In genomic region chr4:163331629-163332360, GRCh38 we compare ENCODE assay signal across 8 cellular contexts. TPM values are rescaled to one million over a fixed set of nuclear protein-coding genes. Genes with fewer than 3 reads are reported as not detected.
DNase-seq lines count a peak whose midpoint lies in the region; ATAC-seq, FAIRE-seq and TF ChIP-seq lines count a peak whose summit lies in the region.

No MANE protein-coding gene starts in this region.

- TF ChIP-seq CTCF in 22Rv1 (IDR thresholded peaks at IDR 0.05), result peak; percentile 27
- TF ChIP-seq CTCF in GM12878 (IDR thresholded peaks at IDR 0.05 in 2 of 3, conservative IDR thresholded peaks at IDR 0.05 in 1 of 3; ENCODE audit: control insufficient read depth in 2 of 3, extremely low read depth in 1 of 3, insufficient read depth in 1 of 3, low read depth in 3 of 3, low read length in 3 of 3), result no peak
- TF ChIP-seq CTCF in smooth muscle cell (IDR thresholded peaks at IDR 0.05; ENCODE audit: borderline replicate concordance, insufficient read depth, poor library complexity, severe bottlenecking), result no peak

- no peak for TF ChIP-seq EP300 in GM12878 (IDR thresholded peaks at IDR 0.05; ENCODE audit: borderline replicate concordance in 1 of 2, control insufficient read depth in 1 of 2, low read depth in 2 of 2, low read length in 2 of 2)

- RAD21 ChIA-PET in GM12878 (lab: Charles Lee; ENCODE audit: unreplicated experiment), result interaction anchor here (1.6 kb wide), 1 partner anchor 171 kb away, joined by 3 read pairs; no protein-coding TSS in a partner anchor

- CTCF ChIA-PET in GM12878 (lab: Yijun Ruan, JAX), result interaction anchor here (1.0 to 1.3 kb wide), 3 partner anchors 8 to 223 kb away, joined by 3 to 5 read pairs (median 4); no protein-coding TSS in a partner anchor

- H3K27me3 ChIP-seq in H7 (ENCODE audit: control insufficient read depth, insufficient read depth, low read length) (peaks cover 19% of the 10 kb centered on the region), GM12878 (replicated peaks in 1 of 2; ENCODE audit: control insufficient read depth in 2 of 2, insufficient read depth in 2 of 2, low read length in 1 of 2) (peaks cover 5 to 11% of the 10 kb centered on the region in 2 experiments), smooth muscle cell (ENCODE audit: low read depth) (peaks cover 14% of the 10 kb centered on the region)
- peaks cover 24% of the 10 kb centered on the region for H3K27me3 ChIP-seq in effector memory CD4-positive, alpha-beta T cell (replicated peaks; ENCODE audit: control insufficient read depth, insufficient read depth, low read length, poor library complexity, severe bottlenecking)

- H3K9ac ChIP-seq in GM12878 (ENCODE audit: control insufficient read depth, insufficient read depth, low read length) (no peak overlapping the region), smooth muscle cell (ENCODE audit: low read depth) (no peak overlapping the region)

- BruUV-seq in GM12878 (replicated peaks; lab: Mats Ljungman, UMichigan), result no TSS peak

- no peak for FAIRE-seq in GM12878 (lab: Jason Lieb, UNC)

- H3K27ac ChIP-seq in 22Rv1 (no peak overlapping the region), GM12878 (ENCODE audit: control insufficient read depth, insufficient read depth) (no peak overlapping the region), smooth muscle cell (ENCODE audit: low read depth) (no peak overlapping the region)
- no peak overlapping the region for H3K27ac ChIP-seq in effector memory CD4-positive, alpha-beta T cell (ENCODE audit: insufficient read depth, low read length, poor library complexity, severe bottlenecking)

- H3K9me3 ChIP-seq in GM12878 (replicated peaks; ENCODE audit: control insufficient read depth, insufficient read depth, low read length) (no peaks in the 10 kb centered on the region), smooth muscle cell (replicated peaks; ENCODE audit: low read depth) (no peaks in the 10 kb centered on the region)
- H3K9me3 ChIP-seq in effector memory CD4-positive, alpha-beta T cell (ENCODE audit: control insufficient read depth, low read length), result no peaks in the 10 kb centered on the region

- H3F3A ChIP-seq in smooth muscle cell (ENCODE audit: low read depth), result no peaks in the 10 kb centered on the region

- intact Hi-C loops in GM12878 (cut with micrococcal nuclease; ENCODE audit: unreplicated experiment), result loop anchor here (1.0 kb wide), 3 partner anchors 223 to 834 kb away; no protein-coding TSS in a partner anchor

- peak; percentile 72 for DNase-seq in H7
- no peak for DNase-seq in GM12878 (ENCODE audit: low read depth, low spot score)
- peak; percentile 68 for DNase-seq in iPS-NIHi11 (ENCODE audit: low spot score)
- DNase-seq in smooth muscle cell (lab: John Stamatoyannopoulos, UW; ENCODE audit: unreplicated experiment), result no peak
- no peak for DNase-seq in effector memory CD4-positive, alpha-beta T cell

- H3K4me2 ChIP-seq in GM12878 (ENCODE audit: control insufficient read depth, insufficient read depth) (peak overlapping the region; percentile 81; the same call in 1 of the 2 replicates), smooth muscle cell (peak overlapping the region; percentile 92)

- no peaks in the 10 kb centered on the region for H3K4me1 ChIP-seq in GM12878 (ENCODE audit: control insufficient read depth, insufficient read depth, low read length)
- no peaks in the 10 kb centered on the region for H3K4me1 ChIP-seq in smooth muscle cell (ENCODE audit: low read depth)
- no peaks in the 10 kb centered on the region for H3K4me1 ChIP-seq in effector memory CD4-positive, alpha-beta T cell (ENCODE audit: control insufficient read depth, insufficient read depth, low read length, poor library complexity, severe bottlenecking)

- no peak for TF ChIP-seq POLR2A in GM12878 (IDR thresholded peaks at IDR 0.05; ENCODE audit: low read depth, low read length)

- H3K36me3 ChIP-seq in H7 (replicated peaks; ENCODE audit: control insufficient read depth, insufficient read depth, low read length), result no peaks in the 10 kb centered on the region
- no peaks in the 10 kb centered on the region for H3K36me3 ChIP-seq in GM12878 (ENCODE audit: control insufficient read depth in 2 of 2, insufficient read depth in 2 of 2, low read length in 1 of 2)
- no peaks in the 10 kb centered on the region for H3K36me3 ChIP-seq in smooth muscle cell (ENCODE audit: low read depth)
- H3K36me3 ChIP-seq in effector memory CD4-positive, alpha-beta T cell (ENCODE audit: control insufficient read depth, insufficient read depth, low read length), result no peaks in the 10 kb centered on the region

- H3K4me3 ChIP-seq in H7 (ENCODE audit: insufficient read depth, low read depth, low read length), result peak overlapping the region; percentile 64
- H3K4me3 ChIP-seq in GM12878, result no peak overlapping the region
- H3K4me3 ChIP-seq in smooth muscle cell, result peak overlapping the region; percentile 72
- H3K4me3 ChIP-seq in effector memory CD4-positive, alpha-beta T cell (ENCODE audit: insufficient read depth, low read depth, low read length, poor library complexity, severe bottlenecking), result no peak overlapping the region

- TF ChIP-seq RAD21 in GM12878 (IDR thresholded peaks at IDR 0.05; ENCODE audit: insufficient read depth, low read depth, low read length), result no peak

- POLR2A ChIA-PET in GM12878 (lab: Charles Lee), result no interaction called here

- WGBS in GM12878 (ENCODE audit: insufficient coverage, insufficient replicate concordance, low lambda C conversion rate, missing lambda C conversion rate), result 38% methylated on average over 54 of the region's 58 CpGs
- 1% methylated on average over 58 of the region's 58 CpGs for WGBS in smooth muscle cell (ENCODE audit: low lambda C conversion rate)

- H3K79me2 ChIP-seq in GM12878 (ENCODE audit: control insufficient read depth, insufficient read depth, low read length) (no peaks in the 10 kb centered on the region), smooth muscle cell (ENCODE audit: low read depth) (peaks cover 36% of the 10 kb centered on the region)

- no peak overlapping the region for H2AFZ ChIP-seq in GM12878 (ENCODE audit: control insufficient read depth, low read depth, low read length)
- H2AFZ ChIP-seq in smooth muscle cell (ENCODE audit: low read depth), result peak overlapping the region; percentile 92

- SMC1A ChIA-PET in GM12878 (lab: Charles Lee; ENCODE audit: uncharacterized antibody, unreplicated experiment), result interaction anchor here (1.0 to 1.1 kb wide), 2 partner anchors 9 to 290 kb away, joined by 3 read pairs; no protein-coding TSS in a partner anchor

- H4K20me1 ChIP-seq in GM12878 (ENCODE audit: control insufficient read depth, insufficient read depth) (no peaks in the 10 kb centered on the region), smooth muscle cell (ENCODE audit: low read depth) (no peaks in the 10 kb centered on the region)

- in situ Hi-C loops in GM12878 (cut with MboI), result loop anchor here (5.0 to 10.0 kb wide), 3 partner anchors 216 to 827 kb away; no protein-coding TSS in a partner anchor

- no peak for ATAC-seq in GM12878
- no peak for ATAC-seq in GM21381 (IDR thresholded peaks at IDR 0.05; ENCODE audit: unreplicated experiment)
- no peak for ATAC-seq in HG02973 (IDR thresholded peaks at IDR 0.05; ENCODE audit: unreplicated experiment)

TF ChIP-seq in GM12878, 131 proteins besides CTCF, POLR2A, EP300 and RAD21 (continues in another document):
- TF ChIP-seq ZNF622 (IDR thresholded peaks at IDR 0.05) (no peak), WRNIP1 (IDR thresholded peaks at IDR 0.05; ENCODE audit: borderline replicate concordance, low read depth, low read length) (no peak)

RNA-seq across cellular contexts. Expression of gene NPY1R, which starts 0.6 kb away (rescaled TPM):
- total RNA-seq in H7 (2014; rRNA removed; shearing (Covaris generic)), result 1.7 and 2.9 TPM in 2 replicates
- not detected in 2 replicates for total RNA-seq in GM12878 (2013; cell fraction: nucleolus; rRNA removed)
- total RNA-seq in GM12878 (2014; rRNA removed) (not detected in 2 replicates), GM12878 (2014; rRNA removed; fragmentation: Illumina TruSeq; extraction: Trizol) (not detected in 2 replicates), GM12878 (2021) (not detected in 2 replicates), smooth muscle cell (44.9 and 46.0 TPM in 2 replicates)
- polyA plus RNA-seq in GM12878 (2011; ENCODE audit: low read depth), result not detected
- polyA plus RNA-seq in GM12878 (2011; rRNA removed) (not detected in 2 replicates), GM12878 (2014; fragmentation: Illumina TruSeq; extraction: Trizol) (not detected in 2 replicates), GM12878 (2014; fragmentation: Nextera tagmentation; extraction: Ambion mirVana) (not detected), GM12878 (2014; rRNA removed) (not detected in 2 replicates), GM12878 (2016; fragmentation: Nextera tagmentation; extraction: Ambion mirVana) (not detected), smooth muscle cell (18.3 and 25.2 TPM in 2 replicates)
- polyA plus RNA-seq in GM12878 (2011; cell fraction: cytosol; rRNA removed), result not detected in 2 replicates
- polyA plus RNA-seq in GM12878 (2011; cell fraction: nucleus; rRNA removed), result not detected in 2 replicates
- polyA plus RNA-seq in GM12878 (2012), result not detected in 2 replicates
- not detected in 2 replicates for polyA minus RNA-seq in GM12878 (2011; rRNA and poly(A)+ RNA removed)
- not detected in 2 replicates for polyA minus RNA-seq in GM12878 (2011; cell fraction: cytosol; rRNA and poly(A)+ RNA removed)
- not detected in 2 replicates for polyA minus RNA-seq in GM12878 (2011; cell fraction: nucleus; rRNA and poly(A)+ RNA removed)

RNA-seq across cellular contexts. Expression of gene NPY5R, which starts 11.9 kb away (rescaled TPM):
- 0.15 and 0.83 TPM in 2 replicates for total RNA-seq in H7 (2014; rRNA removed; shearing (Covaris generic))
- total RNA-seq in GM12878 (2013; cell fraction: nucleolus; rRNA removed), result not detected in 2 replicates
- total RNA-seq in GM12878 (2014; rRNA removed) (not detected in 2 replicates), GM12878 (2014; rRNA removed; fragmentation: Illumina TruSeq; extraction: Trizol) (not detected in 2 replicates), GM12878 (2021) (not detected in 2 replicates), smooth muscle cell (1.7 and 5.5 TPM in 2 replicates)
- polyA plus RNA-seq in GM12878 (2011; ENCODE audit: low read depth), result not detected
- polyA plus RNA-seq in GM12878 (2011; rRNA removed) (not detected in 2 replicates), GM12878 (2014; fragmentation: Illumina TruSeq; extraction: Trizol) (not detected in 2 replicates), GM12878 (2014; fragmentation: Nextera tagmentation; extraction: Ambion mirVana) (not detected), GM12878 (2014; rRNA removed) (not detected in 2 replicates), GM12878 (2016; fragmentation: Nextera tagmentation; extraction: Ambion mirVana) (not detected), smooth muscle cell (1.1 and 1.4 TPM in 2 replicates)
- not detected in 2 replicates for polyA plus RNA-seq in GM12878 (2011; cell fraction: cytosol; rRNA removed)
- polyA plus RNA-seq in GM12878 (2011; cell fraction: nucleus; rRNA removed), result not detected in 2 replicates
- polyA plus RNA-seq in GM12878 (2012), result not detected in 2 replicates
- not detected in 2 replicates for polyA minus RNA-seq in GM12878 (2011; rRNA and poly(A)+ RNA removed)
- polyA minus RNA-seq in GM12878 (2011; cell fraction: cytosol; rRNA and poly(A)+ RNA removed), result not detected in 2 replicates
- not detected in 2 replicates for polyA minus RNA-seq in GM12878 (2011; cell fraction: nucleus; rRNA and poly(A)+ RNA removed)

Comparison
In these comparisons a context has a peak if more than half of its experiments do, and no peak if none do; other contexts are left out.
1. DNase-seq: peak in H7 (single experiment) and iPS-NIHi11 (single experiment); none in GM12878 (single experiment), smooth muscle cell (single experiment) and effector memory CD4-positive, alpha-beta T cell (0 of 3).
2. H3K4me3 ChIP-seq: peak in H7 (single experiment) and smooth muscle cell (single experiment); none in GM12878 (single experiment) and effector memory CD4-positive, alpha-beta T cell (single experiment).
3. RNA of gene NPY1R, which starts 0.6 kb away (total RNA-seq): 44.9 to 46.0 TPM in smooth muscle cell; 1.7 to 2.9 TPM in H7 and not detected in GM12878; every median in the first group is over 10 times any median in the second.